15 cellular contexts compared by ENCODE assay signal in genomic region chr6:31143148-31143547, GRCh38. TPM values are rescaled to one million over a fixed set of nuclear protein-coding genes. Genes with fewer than 3 reads are reported as not detected.
A peak's percentile ranks its signal among the peaks of the same experiment; 100 is the strongest.
DNase-seq lines count a peak whose midpoint lies in the region; ATAC-seq and TF ChIP-seq lines count a peak whose summit lies in the region.
"Had no signal": no experiment of that assay in that cellular context is flagged by ENCODE, and none has a peak within 500 bp of the region (broad histone marks: within the 10 kb centered on the region; RNA-seq: fewer than 3 reads in every experiment).

No MANE protein-coding gene starts in this region.

- TF ChIP-seq CTCF in AG04450 (IDR thresholded peaks at IDR 0.05; ENCODE audit: low read depth, low read length) (no peak), SK-N-SH (IDR thresholded peaks at IDR 0.05) (no peak), fibroblast of the aortic adventitia (IDR thresholded peaks at IDR 0.05; ENCODE audit: insufficient read depth, low read length) (no peak), type B pancreatic cell (conservative IDR thresholded peaks at IDR 0.05) (no peak), MM.1S (IDR thresholded peaks at IDR 0.05; ENCODE audit: low read length) (no peak)

- peaks cover 9% of the 10 kb centered on the region for H3F3A ChIP-seq in SK-N-SH (replicated peaks; ENCODE audit: insufficient read depth)
- no peaks in the 10 kb centered on the region for H3F3A ChIP-seq in MM.1S (ENCODE audit: insufficient read depth, low read length)

- no peak for TF ChIP-seq RAD21 in SK-N-SH (IDR thresholded peaks at IDR 0.05; ENCODE audit: low read length)

- TF ChIP-seq EP300 in SK-N-SH (IDR thresholded peaks at IDR 0.05; ENCODE audit: borderline replicate concordance in 1 of 2, low read depth in 1 of 2, low read length in 1 of 2) = no peak

- H3K9ac ChIP-seq in SK-N-SH (no peak overlapping the region), MM.1S (ENCODE audit: low read length) (no peak overlapping the region)

- DNase-seq in AG04450 (ENCODE audit: low read depth, low spot score) (peak; percentile 32), SK-N-SH (no peak), fibroblast of the aortic adventitia (ENCODE audit: low read depth) (peak; percentile 89), myocyte (ENCODE audit: low read depth) (peak; percentile 32), type B pancreatic cell (ENCODE audit: extremely low spot score, unreplicated experiment) (no peak), MM.1S (no peak), SIG-M5 (lab: John Stamatoyannopoulos, UW) (no peak)
- DNase-seq: activated T-cell treated with anti-CD3 and anti-CD28 coated beads for 4 hours; NCI-H446 treated with DMSO at 0.1 percent for 48 hours; stimulated activated CD4-positive, alpha-beta T cell treated with anti-CD3 and anti-CD28 coated beads, Interleukin-2, amount 100 ng/mL, for 24 hours had no signal

- no peaks in the 10 kb centered on the region for H3K36me3 Mint-ChIP-seq in type B pancreatic cell

- CTCF ChIA-PET in AG04450 (lab: Charles Lee) = interaction anchor here (1.2 to 1.3 kb wide), 3 partner anchors 49 to 56 kb away, joined by 3 to 9 read pairs (median 5); no protein-coding TSS in a partner anchor
- CTCF ChIA-PET in SK-N-SH (lab: Yijun Ruan, JAX) = interaction anchor here (1.4 to 4.3 kb wide), 2 partner anchors 49 to 224 kb away, joined by 7 to 23 read pairs; no protein-coding TSS in a partner anchor

- H4K20me1 ChIP-seq in SK-N-SH (ENCODE audit: insufficient read depth) (no peaks in the 10 kb centered on the region), MM.1S (ENCODE audit: insufficient read depth, low read length) (no peaks in the 10 kb centered on the region)

- H3K36me3 ChIP-seq in SK-N-SH (replicated peaks in 1 of 2; ENCODE audit: control insufficient read depth in 1 of 2, insufficient read depth in 2 of 2, low read length in 1 of 2) (no peaks in the 10 kb centered on the region), MM.1S (replicated peaks; ENCODE audit: insufficient read depth, low read length) (no peaks in the 10 kb centered on the region)

- no peak overlapping the region for H3K27ac Mint-ChIP-seq in type B pancreatic cell
- H3K27ac Mint-ChIP-seq: memory B cell; T-helper 1 cell treated with Interleukin-12 subunit alpha and Interleukin-12 subunit beta and Interleukin-4 antibody, amounts not matched to agents 30 μg/mL and 1 μg/mL, for 36 hours had no signal

- H3K4me2 ChIP-seq in SK-N-SH (peak overlapping the region; percentile 27; the same call in 1 of the 2 replicates), MM.1S (ENCODE audit: low read depth, low read length) (no peak overlapping the region)

- H3K27ac ChIP-seq in AG04450 (ENCODE audit: low read depth, low read length) (peak overlapping the region; percentile 39), SK-N-SH (ENCODE audit: low read depth in 2 of 2, low read length in 1 of 2) (no peak overlapping the region), MM.1S (ENCODE audit: low read length) (no peak overlapping the region)

- no peak overlapping the region for H2AFZ ChIP-seq in SK-N-SH (ENCODE audit: low read depth)
- H2AFZ ChIP-seq in MM.1S (ENCODE audit: low read length) = no peak overlapping the region

- H3K4me1 Mint-ChIP-seq in type B pancreatic cell (ENCODE audit: unreplicated experiment) = peaks cover 7% of the 10 kb centered on the region
- H3K4me1 Mint-ChIP-seq: memory B cell had no signal

- H3K4me1 ChIP-seq in SK-N-SH (ENCODE audit: control insufficient read depth in 1 of 2, insufficient read depth in 2 of 2, low read depth in 1 of 2, low read length in 1 of 2) (peaks cover 0 to 11% of the 10 kb centered on the region in 2 experiments; a peak in 1 of 4 replicates), MM.1S (ENCODE audit: low read length) (no peaks in the 10 kb centered on the region)

- no peaks in the 10 kb centered on the region for H3K9me3 Mint-ChIP-seq in type B pancreatic cell
- H3K9me3 Mint-ChIP-seq: memory B cell; T-helper 1 cell treated with Interleukin-12 subunit alpha and Interleukin-12 subunit beta and Interleukin-4 antibody, amounts not matched to agents 30 μg/mL and 1 μg/mL, for 36 hours had no signal

- ATAC-seq in GM18867 (IDR thresholded peaks at IDR 0.05; ENCODE audit: unreplicated experiment) = no peak

- no peaks in the 10 kb centered on the region for H3K79me2 ChIP-seq in SK-N-SH (ENCODE audit: insufficient read depth)
- no peaks in the 10 kb centered on the region for H3K79me2 ChIP-seq in MM.1S (ENCODE audit: low read length)

- H3K4me3 ChIP-seq in AG04450 (ENCODE audit: low read depth, low read length) (no peak overlapping the region), SK-N-SH (ENCODE audit: low read depth in 2 of 2, low read length in 1 of 2) (no peak overlapping the region), fibroblast of the aortic adventitia (ENCODE audit: low read depth, low read length) (no peak overlapping the region), MM.1S (ENCODE audit: low read length) (no peak overlapping the region)
- H3K4me3 ChIP-seq: tibial artery had no signal

- H3K9me3 ChIP-seq in AG04450 (ENCODE audit: control insufficient read depth, insufficient read depth, low read length) = no peaks in the 10 kb centered on the region; the same call in 1 of the 2 replicates
- no peaks in the 10 kb centered on the region for H3K9me3 ChIP-seq in SK-N-SH
- H3K9me3 ChIP-seq in MM.1S (replicated peaks; ENCODE audit: insufficient read depth, low read length) = no peaks in the 10 kb centered on the region
- H3K9me3 ChIP-seq: tibial artery had no signal

- 83% methylated on average over 8 of the region's 11 CpGs for WGBS in SK-N-SH (ENCODE audit: low lambda C conversion rate)

- H3K9me2 ChIP-seq in SK-N-SH (no peaks in the 10 kb centered on the region), MM.1S (replicated peaks; ENCODE audit: insufficient read depth, low read length) (no peaks in the 10 kb centered on the region)

- peaks cover 5% of the 10 kb centered on the region for H3K27me3 Mint-ChIP-seq in type B pancreatic cell
- H3K27me3 Mint-ChIP-seq: memory B cell had no signal

- POLR2A ChIA-PET in AG04450 (lab: Yijun Ruan, JAX) = no interaction called here
- POLR2A ChIA-PET in SK-N-SH (lab: Yijun Ruan, JAX) = no interaction called here

- no peak overlapping the region for H3K4me3 Mint-ChIP-seq in type B pancreatic cell
- H3K4me3 Mint-ChIP-seq: memory B cell; T-helper 1 cell treated with Interleukin-12 subunit alpha and Interleukin-12 subunit beta and Interleukin-4 antibody, amounts not matched to agents 30 μg/mL and 1 μg/mL, for 36 hours had no signal

- H3K27me3 ChIP-seq in AG04450 (ENCODE audit: control insufficient read depth, insufficient read depth, low read length) (no peaks in the 10 kb centered on the region), SK-N-SH (ENCODE audit: insufficient read depth) (no peaks in the 10 kb centered on the region), MM.1S (replicated peaks; ENCODE audit: insufficient read depth, low read length) (peaks cover 5% of the 10 kb centered on the region; the same call in 1 of the 2 replicates)

TF ChIP-seq in SK-N-SH, 30 proteins besides CTCF, POLR2A, EP300 and RAD21 (continues in another document):
- TF ChIP-seq TEAD4 (IDR thresholded peaks at IDR 0.05; ENCODE audit: borderline replicate concordance, insufficient read depth) (no peak), FOSL2 (IDR thresholded peaks at IDR 0.05; ENCODE audit: borderline replicate concordance, low read depth) (peak; percentile 30; the same call in 1 of the 2 replicates)

RNA-seq across cellular contexts. Expression of gene PSORS1C2, which starts 4.3 kb away (rescaled TPM):
- polyA plus RNA-seq in AG04450 (2011; rRNA removed) (not detected in 2 replicates), SK-N-SH (2012; rRNA removed) (not detected in 2 replicates)
- not detected in 2 replicates for polyA minus RNA-seq in AG04450 (2011; rRNA and poly(A)+ RNA removed)
- polyA plus RNA-seq in SK-N-SH (2012; cell fraction: cytosol; rRNA removed) = 0.03 TPM in 1 of 2 replicates, not detected in the other
- not detected in 2 replicates for polyA plus RNA-seq in SK-N-SH (2012; cell fraction: nucleus; rRNA removed)
- total RNA-seq in fibroblast of the aortic adventitia (ENCODE audit: low replicate concordance) (not detected in 2 replicates), myocyte (not detected in 2 replicates), type B pancreatic cell (ENCODE audit: low replicate concordance) (not detected in 2 replicates)
- polyA plus RNA-seq in myocyte (2012) = not detected
- total RNA-seq: HT-29 had no signal

RNA-seq across cellular contexts. Expression of gene CCHCR1, which starts 14.5 kb away (rescaled TPM):
- polyA plus RNA-seq in AG04450 (2011; rRNA removed) (10.4 TPM in 2 replicates), SK-N-SH (2012; rRNA removed) (15.5 and 18.7 TPM in 2 replicates)
- 6.3 and 9.7 TPM in 2 replicates for polyA minus RNA-seq in AG04450 (2011; rRNA and poly(A)+ RNA removed)
- 6.0 and 10.0 TPM in 2 replicates for polyA plus RNA-seq in SK-N-SH (2012; cell fraction: cytosol; rRNA removed)
- 46.7 and 87.3 TPM in 2 replicates for polyA plus RNA-seq in SK-N-SH (2012; cell fraction: nucleus; rRNA removed)
- total RNA-seq in fibroblast of the aortic adventitia (ENCODE audit: low replicate concordance) (21.1 and 42.0 TPM in 2 replicates), myocyte (11.9 and 19.8 TPM in 2 replicates), type B pancreatic cell (ENCODE audit: low replicate concordance) (21.9 and 36.8 TPM in 2 replicates)
- 21.0 TPM for polyA plus RNA-seq in myocyte (2012)

RNA-seq across cellular contexts. Expression of gene TCF19, which starts 15.2 kb away (rescaled TPM):
- polyA plus RNA-seq in AG04450 (2011; rRNA removed) (3.4 and 4.2 TPM in 2 replicates), SK-N-SH (2012; rRNA removed) (7.0 and 9.3 TPM in 2 replicates)
- 3.1 and 4.2 TPM in 2 replicates for polyA minus RNA-seq in AG04450 (2011; rRNA and poly(A)+ RNA removed)
- polyA plus RNA-seq in SK-N-SH (2012; cell fraction: cytosol; rRNA removed) = 4.5 and 6.7 TPM in 2 replicates
- polyA plus RNA-seq in SK-N-SH (2012; cell fraction: nucleus; rRNA removed) = 14.9 and 15.7 TPM in 2 replicates
- total RNA-seq in fibroblast of the aortic adventitia (ENCODE audit: low replicate concordance) (4.2 and 46.3 TPM in 2 replicates), myocyte (2.8 and 4.0 TPM in 2 replicates), type B pancreatic cell (ENCODE audit: low replicate concordance) (8.9 and 18.9 TPM in 2 replicates)
- polyA plus RNA-seq in myocyte (2012) = 2.4 TPM

RNA-seq across cellular contexts. Expression of gene CDSN, which starts 22.9 kb away (rescaled TPM):
- polyA plus RNA-seq in AG04450 (2011; rRNA removed) = not detected in 2 replicates
- not detected in 2 replicates for polyA minus RNA-seq in AG04450 (2011; rRNA and poly(A)+ RNA removed)
- 0.02 TPM in 1 of 2 replicates, not detected in the other for polyA plus RNA-seq in SK-N-SH (2012; rRNA removed)
- polyA plus RNA-seq in SK-N-SH (2012; cell fraction: cytosol; rRNA removed) = not detected in 2 replicates
- polyA plus RNA-seq in SK-N-SH (2012; cell fraction: nucleus; rRNA removed) = not detected in 2 replicates
- not detected in 2 replicates for total RNA-seq in fibroblast of the aortic adventitia (ENCODE audit: low replicate concordance)
- total RNA-seq in myocyte = 0.16 TPM in 1 of 2 replicates, not detected in the other
- 0.20 TPM for polyA plus RNA-seq in myocyte (2012)
- not detected in 2 replicates for total RNA-seq in type B pancreatic cell (ENCODE audit: low replicate concordance)

RNA-seq across cellular contexts. Expression of gene POU5F1, which starts 27.3 kb away (rescaled TPM):
- polyA plus RNA-seq in AG04450 (2011; rRNA removed) = not detected in 2 replicates
- polyA minus RNA-seq in AG04450 (2011; rRNA and poly(A)+ RNA removed) = not detected in 2 replicates
- not detected in 2 replicates for polyA plus RNA-seq in SK-N-SH (2012; rRNA removed)
- not detected in 2 replicates for polyA plus RNA-seq in SK-N-SH (2012; cell fraction: cytosol; rRNA removed)
- polyA plus RNA-seq in SK-N-SH (2012; cell fraction: nucleus; rRNA removed) = 0.02 TPM in 1 of 2 replicates, not detected in the other
- total RNA-seq in fibroblast of the aortic adventitia (ENCODE audit: low replicate concordance) = not detected in 2 replicates
- total RNA-seq in myocyte = 1.4 and 2.5 TPM in 2 replicates
- polyA plus RNA-seq in myocyte (2012) = 2.1 TPM
- not detected in 2 replicates for total RNA-seq in type B pancreatic cell (ENCODE audit: low replicate concordance)

Comparison
In these comparisons a context has a peak if more than half of its experiments do, and no peak if none do; other contexts are left out.
1. DNase-seq: peak in AG04450 (single experiment), fibroblast of the aortic adventitia (single experiment) and myocyte (single experiment); none in SK-N-SH (single experiment), type B pancreatic cell (single experiment), MM.1S (single experiment) and SIG-M5 (single experiment).